Comparison of ENCODE assay signal across 25 cellular contexts in genomic region chr6:67121115-67121514, GRCh38.
"Had no signal": no experiment of that assay in that cellular context is flagged by ENCODE, and none has a peak within 500 bp of the region (broad histone marks: within the 10 kb centered on the region; RNA-seq: fewer than 3 reads in every experiment).

No MANE protein-coding gene starts in this region.

- H3K4me3 ChIP-seq: hepatocyte, left ventricle myocardium inferior, lower lobe of right lung, sigmoid colon, skin epidermis, stomach, thoracic aorta had no signal

- H3K9me3 Mint-ChIP-seq: endodermal cell, mesothelial cell of epicardium had no signal

- H3K4me1 Mint-ChIP-seq: endodermal cell, memory B cell, mesothelial cell of epicardium, natural killer cell, neural crest cell had no signal

- H3K27ac ChIP-seq: foreskin keratinocyte, hepatocyte, left ventricle myocardium inferior, lower lobe of right lung, sigmoid colon, skin epidermis, stomach, thoracic aorta had no signal

- H3K27me3 Mint-ChIP-seq: memory B cell had no signal

- ATAC-seq: foreskin keratinocyte, left cardiac atrium, lower lobe of right lung, natural killer cell had no signal

- H3K36me3 Mint-ChIP-seq: memory B cell, mesothelial cell of epicardium had no signal

- FAIRE-seq: endothelial cell of umbilical vein, kidney had no signal

- H3K27ac Mint-ChIP-seq: endodermal cell, memory B cell, mesothelial cell of epicardium, natural killer cell had no signal

- H3K79me2 ChIP-seq: hepatocyte had no signal

- H3K4me3 Mint-ChIP-seq: endodermal cell, memory B cell, mesothelial cell of epicardium, natural killer cell, neural crest cell had no signal

- H3K4me1 ChIP-seq: foreskin keratinocyte, left ventricle myocardium inferior, lower lobe of right lung, sigmoid colon, stomach had no signal

- H3K4me2 ChIP-seq: hepatocyte had no signal

- H3K36me3 ChIP-seq: left ventricle myocardium inferior, lower lobe of right lung, sigmoid colon, stomach, thoracic aorta had no signal

- H3K27me3 ChIP-seq: foreskin keratinocyte, hepatocyte, sigmoid colon, stomach had no signal

- H3K9me3 ChIP-seq: left ventricle myocardium inferior, lower lobe of right lung, sigmoid colon, thoracic aorta had no signal

- H2AFZ ChIP-seq: hepatocyte had no signal

- DNase-seq: dermis blood vessel endothelial cell; effector CD4-positive, alpha-beta T cell; endodermal cell; erythroblast; foreskin keratinocyte; head of caudate nucleus; kidney; left cardiac atrium; left ventricle myocardium inferior; lower lobe of right lung; natural killer cell; posterior cingulate gyrus; sigmoid colon; stimulated activated CD4-positive, alpha-beta T cell treated with anti-CD3 and anti-CD28 coated beads, Interleukin-2, amount 100 ng/mL, for 24 hours; stimulated activated naive CD4-positive, alpha-beta T cell; stomach; substantia nigra; trophoblast cell had no signal
